In genomic region chr1:8082945-8083344, GRCh38 we compare ENCODE assay signal across 13 cellular contexts. TPM values are rescaled to one million over a fixed set of nuclear protein-coding genes. Genes with fewer than 3 reads are reported as not detected.
DNase-seq lines count a peak whose midpoint lies in the region; ATAC-seq and TF ChIP-seq lines count a peak whose summit lies in the region.
"Had no signal": no experiment of that assay in that cellular context is flagged by ENCODE, and none has a peak within 500 bp of the region (broad histone marks: within the 10 kb centered on the region; RNA-seq: fewer than 3 reads in every experiment).

No MANE protein-coding gene starts in this region.

- H3K9me3 ChIP-seq in cardiac muscle cell (ENCODE audit: low read depth) (no peaks in the 10 kb centered on the region), sigmoid colon (no peaks in the 10 kb centered on the region)

- H3K4me1 Mint-ChIP-seq in endothelial cell (ENCODE audit: unreplicated experiment): peaks cover 24% of the 10 kb centered on the region

- no peaks in the 10 kb centered on the region for H3K9me3 Mint-ChIP-seq in endothelial cell (ENCODE audit: unreplicated experiment)

- intact Hi-C loops in sigmoid colon (cut with DNase I): no loop called here

- TF ChIP-seq POLR2A in sigmoid colon (IDR thresholded peaks at IDR 0.05): no peak

- no peak overlapping the region for H3K27ac ChIP-seq in cardiac muscle cell
- peak overlapping the region; percentile 56 to 74 (median 67) for H3K27ac ChIP-seq in sigmoid colon

- H3K27ac Mint-ChIP-seq in endothelial cell (ENCODE audit: unreplicated experiment): no peak overlapping the region

- peaks cover 14% of the 10 kb centered on the region for H3K4me1 ChIP-seq in cardiac muscle cell (ENCODE audit: low read depth)
- peaks cover 0 to 33% (median 30%) of the 10 kb centered on the region in 4 donors for H3K4me1 ChIP-seq in sigmoid colon

- H3K4me3 ChIP-seq in cardiac muscle cell: no peak overlapping the region
- H3K4me3 ChIP-seq in sigmoid colon: no peak overlapping the region
- H3K4me3 ChIP-seq: skin epidermis had no signal

- 81 to 86% methylated on average over 2 of the region's 2 CpGs for WGBS in sigmoid colon, 2 donors

- H3K27me3 Mint-ChIP-seq in endothelial cell (ENCODE audit: unreplicated experiment): peaks cover 10% of the 10 kb centered on the region

- H3K36me3 Mint-ChIP-seq in endothelial cell (ENCODE audit: low read depth, unreplicated experiment): no peaks in the 10 kb centered on the region
- H3K36me3 Mint-ChIP-seq: brain had no signal

- TF ChIP-seq CTCF in cardiac muscle cell (IDR thresholded peaks at IDR 0.05; ENCODE audit: low read depth, low read length) (no peak), sigmoid colon (IDR thresholded peaks at IDR 0.05) (no peak), endothelial cell (IDR thresholded peaks at IDR 0.05; ENCODE audit: unreplicated experiment) (no peak)

- no peak overlapping the region for H3K4me3 Mint-ChIP-seq in endothelial cell (ENCODE audit: unreplicated experiment)
- H3K4me3 Mint-ChIP-seq: brain, mesothelial cell of epicardium had no signal

- TF ChIP-seq EP300 in sigmoid colon (IDR thresholded peaks at IDR 0.05): no peak

- H3K27me3 ChIP-seq in cardiac muscle cell (no peaks in the 10 kb centered on the region), sigmoid colon (no peaks in the 10 kb centered on the region)

- DNase-seq in EH (ENCODE audit: low read depth): peak; percentile 83
- DNase-seq in cardiac muscle cell (ENCODE audit: low read depth in 1 of 2, low spot score in 1 of 2): peak; percentile 12 to 93
- DNase-seq in sigmoid colon: no peak
- no peak for DNase-seq in stimulated activated CD4-positive, alpha-beta T cell treated with anti-CD3 and anti-CD28 coated beads, Interleukin-2, amount 100 ng/mL, for 24 hours
- DNase-seq in activated CD4-positive, CD25-positive, alpha-beta regulatory T cell treated with anti-CD3 and anti-CD28 coated beads, Interleukin-2, amount 50 U/mL, for 72 hours: no peak
- no peak for DNase-seq in DMS114 treated with DMSO at 0.1 percent for 48 hours (lab: John Stamatoyannopoulos, UW; ENCODE audit: unreplicated experiment)
- DNase-seq in endothelial cell (ENCODE audit: low spot score): no peak
- DNase-seq: COR-L47, NCI-H2029 treated with DMSO at 0.1 percent for 48 hours had no signal

- H3K36me3 ChIP-seq in cardiac muscle cell (no peaks in the 10 kb centered on the region), sigmoid colon (no peaks in the 10 kb centered on the region)

- ATAC-seq in SK-N-SH treated with all-trans-retinoic acid at 6 μM for 48 hours: peak; percentile 58

TF ChIP-seq in SK-N-SH treated with all-trans-retinoic acid at 6 μM for 48 hours, 23 proteins besides CTCF, POLR2A, EP300 and RAD21:
- TF ChIP-seq ZC3H10 (CRISPR knock-in tag; IDR thresholded peaks at IDR 0.05) (no peak), POU6F1 (CRISPR knock-in tag; IDR thresholded peaks at IDR 0.05; ENCODE audit: borderline replicate concordance, low read depth) (no peak), ISL1 (CRISPR knock-in tag; IDR thresholded peaks at IDR 0.05) (no peak), TOX (CRISPR knock-in tag; IDR thresholded peaks at IDR 0.05; ENCODE audit: borderline replicate concordance) (no peak), TCF4 (CRISPR knock-in tag; IDR thresholded peaks at IDR 0.05; ENCODE audit: borderline replicate concordance) (no peak), BACH2 (CRISPR knock-in tag; IDR thresholded peaks at IDR 0.05; ENCODE audit: borderline replicate concordance) (no peak), CSRNP3 (CRISPR knock-in tag; IDR thresholded peaks at IDR 0.05) (no peak), CREB5 (CRISPR knock-in tag; IDR thresholded peaks at IDR 0.05; ENCODE audit: low read depth) (no peak), TSHZ2 (CRISPR knock-in tag; IDR thresholded peaks at IDR 0.05) (no peak), OSR1 (CRISPR knock-in tag; IDR thresholded peaks at IDR 0.05) (no peak), ESRRG (CRISPR knock-in tag; IDR thresholded peaks at IDR 0.05) (no peak)

RNA-seq across cellular contexts. Expression of gene ERRFI1, which starts 56.8 kb away (rescaled TPM):
- total RNA-seq in cardiac muscle cell (8.6 and 9.7 TPM in 2 replicates), sigmoid colon (100 to 1,000 TPM in 2 of 4 donors, 10 to 100 TPM in 2; 81.1 to 131 (median 101) TPM), endothelial cell (ENCODE audit: unreplicated experiment) (16.5 TPM)
- polyA plus RNA-seq in cardiac muscle cell (7.1 and 8.3 TPM in 2 replicates), sigmoid colon (10 to 100 TPM; 28.4 to 45.3 (median 28.8) TPM)

Comparison
In these comparisons a context has a peak if more than half of its experiments do, and no peak if none do; other contexts are left out.
1. DNase-seq: peak in EH (single experiment) and cardiac muscle cell (2 of 2); none in sigmoid colon (single experiment), stimulated activated CD4-positive, alpha-beta T cell treated with anti-CD3 and anti-CD28 coated beads, Interleukin-2, amount 100 ng/mL, for 24 hours (0 of 2), activated CD4-positive, CD25-positive, alpha-beta regulatory T cell treated with anti-CD3 and anti-CD28 coated beads, Interleukin-2, amount 50 U/mL, for 72 hours (single experiment), DMS114 treated with DMSO at 0.1 percent for 48 hours (single experiment) and endothelial cell (single experiment).